ENCODE assay signal across 8 cellular contexts in the genomic region with DNA sequence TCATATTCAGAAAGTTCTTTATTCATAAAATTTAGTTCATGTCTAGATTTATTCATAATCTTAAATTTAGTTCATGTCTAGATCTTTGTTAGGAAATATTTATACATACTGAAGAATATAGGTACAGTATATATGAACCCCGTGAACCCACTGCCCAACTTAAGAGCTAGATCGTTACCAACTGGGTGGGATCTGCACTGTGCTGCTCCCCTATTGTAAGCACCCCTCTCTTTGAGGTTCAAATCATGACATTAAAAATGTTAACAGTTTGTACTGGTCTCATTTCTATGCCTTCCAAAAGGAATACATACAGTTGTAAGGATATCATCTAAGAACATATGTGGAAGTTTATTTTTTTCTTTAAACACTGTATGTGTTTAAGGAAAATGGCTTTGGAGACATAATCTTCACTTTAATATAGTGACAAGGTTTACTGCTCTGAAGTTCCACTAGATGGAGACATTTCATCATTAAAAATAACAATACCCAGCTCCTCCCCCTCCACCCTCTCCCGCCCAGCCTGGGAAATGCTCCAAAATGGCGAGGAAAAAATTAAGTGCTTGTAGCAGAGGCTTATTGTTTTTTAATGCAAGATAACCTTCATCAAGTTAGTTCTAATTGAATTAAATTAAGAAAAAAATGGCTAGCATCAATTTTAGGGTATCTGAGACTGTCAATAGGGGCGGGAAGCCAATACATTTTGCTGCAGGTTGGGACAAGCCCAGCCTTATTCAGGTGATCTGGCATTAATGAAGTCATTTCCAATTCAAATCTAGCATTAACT.
DNase-seq lines count a peak whose midpoint lies in the region; ATAC-seq and TF ChIP-seq lines count a peak whose summit lies in the region.

No MANE protein-coding gene starts in this region.

- H3K4me3 ChIP-seq in OCI-LY7 (ENCODE audit: low read depth, low read length, poor library complexity, severe bottlenecking), result no peak overlapping the region
- no peak overlapping the region for H3K4me3 ChIP-seq in neuronal stem cell (ENCODE audit: low read length in 2 of 2)
- H3K4me3 ChIP-seq in upper lobe of left lung, result peak overlapping the region in 1 of 4 donors; percentile 9

- H2BK120ac ChIP-seq in neuronal stem cell (ENCODE audit: low read depth, low read length), result no peak overlapping the region

- H3K9ac ChIP-seq in neuronal stem cell (ENCODE audit: low read depth, low read length, poor library complexity), result no peak overlapping the region

- no peaks in the 10 kb centered on the region for H3K79me2 ChIP-seq in OCI-LY7 (ENCODE audit: insufficient read depth, low read depth, low read length)

- H3K4me3 Mint-ChIP-seq in activated T-helper 1 cell treated with anti-CD3 and anti-CD28 coated beads, Interleukin-12 subunit alpha, Interleukin-12 subunit beta, Interleukin-2, Interleukin-4 antibody, amounts not matched to agents 30 ng/mL and 10 ng/mL and 1 ng/mL, durations not matched to agents 14 hours and 24 hours and 36 hours, result peak overlapping the region; percentile 45

- no TSS peak for BruUV-seq in OCI-LY7 (replicated peaks; lab: Mats Ljungman, UMichigan)

- no peak overlapping the region for H2BK5ac ChIP-seq in neuronal stem cell (ENCODE audit: low read length)

- H3K27me3 Mint-ChIP-seq in activated T-helper 1 cell treated with anti-CD3 and anti-CD28 coated beads, Interleukin-12 subunit alpha, Interleukin-12 subunit beta, Interleukin-2, Interleukin-4 antibody, amounts not matched to agents 30 ng/mL and 10 ng/mL and 1 ng/mL, durations not matched to agents 14 hours and 24 hours and 36 hours (ENCODE audit: insufficient read depth), result no peaks in the 10 kb centered on the region

- TF ChIP-seq EP300 in upper lobe of left lung (IDR thresholded peaks at IDR 0.05), result no peak

- H4K20me1 ChIP-seq in OCI-LY7 (ENCODE audit: insufficient read depth, low read length), result no peaks in the 10 kb centered on the region

- H3K4ac ChIP-seq in neuronal stem cell (ENCODE audit: low read length), result no peak overlapping the region

- no peak overlapping the region for H2BK15ac ChIP-seq in neuronal stem cell (ENCODE audit: low read length)

- no peak overlapping the region for H3K23ac ChIP-seq in neuronal stem cell (ENCODE audit: low read depth, low read length, poor library complexity)

- TF ChIP-seq CTCF in OCI-LY7 (conservative IDR thresholded peaks at IDR 0.05; ENCODE audit: low read length) (peak; percentile 95), upper lobe of left lung (IDR thresholded peaks at IDR 0.05) (peak; percentile 44 to 86 (median 80))

- H3K27ac ChIP-seq in OCI-LY7 (ENCODE audit: low read depth, low read length, poor library complexity, severe bottlenecking) (no peak overlapping the region), neuronal stem cell (replicated peaks; ENCODE audit: low read length) (no peak overlapping the region), upper lobe of left lung (peak overlapping the region in 2 of 4 donors; percentile 55 to 75)

- H3K27ac Mint-ChIP-seq in activated T-helper 1 cell treated with anti-CD3 and anti-CD28 coated beads, Interleukin-12 subunit alpha, Interleukin-12 subunit beta, Interleukin-2, Interleukin-4 antibody, amounts not matched to agents 30 ng/mL and 10 ng/mL and 1 ng/mL, durations not matched to agents 14 hours and 24 hours and 36 hours, result peak overlapping the region; percentile 44

- H2BK12ac ChIP-seq in neuronal stem cell (ENCODE audit: low read length), result no peak overlapping the region

- H3K36me3 ChIP-seq in OCI-LY7 (ENCODE audit: insufficient read depth, low read length) (no peaks in the 10 kb centered on the region), neuronal stem cell (replicated peaks in 1 of 2; ENCODE audit: control insufficient read depth in 2 of 2, insufficient read depth in 2 of 2, low read length in 2 of 2) (peaks cover 10 to 96% of the 10 kb centered on the region in 2 donors), upper lobe of left lung (peaks cover 0 to 42% (median 2%) of the 10 kb centered on the region in 4 donors)

- CTCF ChIA-PET in OCI-LY7 (lab: Charles Lee; ENCODE audit: unreplicated experiment), result interaction anchor here (1.0 kb wide), 1 partner anchor 39 kb away, joined by 3 read pairs; no protein-coding TSS in a partner anchor

- peak overlapping the region; percentile 17; the same call in 1 of the 2 replicates for H3K4me2 ChIP-seq in OCI-LY7 (ENCODE audit: low read length)
- H3K4me2 ChIP-seq in neuronal stem cell (ENCODE audit: insufficient read depth, low read length, poor library complexity, severe bottlenecking), result no peak overlapping the region

- POLR2A ChIA-PET in OCI-LY7 (lab: Charles Lee), result interaction anchor here (1.0 kb wide), 2 partner anchors 176 to 332 kb away, joined by 3 read pairs; no protein-coding TSS in a partner anchor

- H3K4me1 ChIP-seq in OCI-LY7 (ENCODE audit: insufficient read depth, low read length, poor library complexity, severe bottlenecking) (peaks cover 3% of the 10 kb centered on the region), neuronal stem cell (ENCODE audit: control insufficient read depth in 2 of 2, insufficient read depth in 1 of 2, low read depth in 1 of 2, low read length in 2 of 2) (peaks cover 7 to 13% of the 10 kb centered on the region in 2 donors), upper lobe of left lung (peaks cover 7 to 29% (median 27%) of the 10 kb centered on the region in 4 donors)

- H4K8ac ChIP-seq in neuronal stem cell (ENCODE audit: low read depth, low read length), result no peak overlapping the region

- H3K9me3 Mint-ChIP-seq in activated T-helper 1 cell treated with anti-CD3 and anti-CD28 coated beads, Interleukin-12 subunit alpha, Interleukin-12 subunit beta, Interleukin-2, Interleukin-4 antibody, amounts not matched to agents 30 ng/mL and 10 ng/mL and 1 ng/mL, durations not matched to agents 14 hours and 24 hours and 36 hours, result no peaks in the 10 kb centered on the region

- H2AK5ac ChIP-seq in neuronal stem cell (ENCODE audit: low read depth, low read length), result no peak overlapping the region

- no peak overlapping the region for H3K18ac ChIP-seq in neuronal stem cell (ENCODE audit: low read length)

- H3K79me1 ChIP-seq in neuronal stem cell (ENCODE audit: low read depth, low read length), result no peaks in the 10 kb centered on the region

- H3K14ac ChIP-seq in neuronal stem cell (ENCODE audit: low read length), result no peak overlapping the region

- peaks cover 66% of the 10 kb centered on the region for H3K36me3 Mint-ChIP-seq in activated T-helper 1 cell treated with anti-CD3 and anti-CD28 coated beads, Interleukin-12 subunit alpha, Interleukin-12 subunit beta, Interleukin-2, Interleukin-4 antibody, amounts not matched to agents 30 ng/mL and 10 ng/mL and 1 ng/mL, durations not matched to agents 14 hours and 24 hours and 36 hours (ENCODE audit: low read depth)

- WGBS in neuronal stem cell (ENCODE audit: extremely low coverage in 2 of 2, insufficient read length in 2 of 2, insufficient replicate concordance in 1 of 2), 2 donors, result no CpG with 5 or more reads among the region's 5 CpGs
- 25 to 33% methylated on average over 5 of the region's 5 CpGs for WGBS in upper lobe of left lung, 2 donors

- TF ChIP-seq POLR2A in upper lobe of left lung (IDR thresholded peaks at IDR 0.05), result no peak

- H2AFZ ChIP-seq in OCI-LY7 (ENCODE audit: low read length) (peak overlapping the region; percentile 42; the same call in 1 of the 2 replicates), neuronal stem cell (ENCODE audit: low read length) (no peak overlapping the region)

- H3K9me3 ChIP-seq in OCI-LY7 (ENCODE audit: low read length) (no peaks in the 10 kb centered on the region), neuronal stem cell (replicated peaks in 1 of 2; ENCODE audit: control insufficient read depth in 2 of 2, insufficient read depth in 1 of 2, low read depth in 1 of 2, low read length in 2 of 2) (no peaks in the 10 kb centered on the region), upper lobe of left lung (no peaks in the 10 kb centered on the region)

- peaks cover 66% of the 10 kb centered on the region for H3K4me1 Mint-ChIP-seq in activated T-helper 1 cell treated with anti-CD3 and anti-CD28 coated beads, Interleukin-12 subunit alpha, Interleukin-12 subunit beta, Interleukin-2, Interleukin-4 antibody, amounts not matched to agents 30 ng/mL and 10 ng/mL and 1 ng/mL, durations not matched to agents 14 hours and 24 hours and 36 hours (ENCODE audit: low read depth)

- no peaks in the 10 kb centered on the region for H3K27me3 ChIP-seq in neuronal stem cell (ENCODE audit: control insufficient read depth in 3 of 3, insufficient read depth in 3 of 3, low read depth in 1 of 3, low read length in 3 of 3)
- H3K27me3 ChIP-seq in upper lobe of left lung, result no peaks in the 10 kb centered on the region

- no peaks in the 10 kb centered on the region for H3K9me2 ChIP-seq in OCI-LY7 (ENCODE audit: insufficient read depth, low read length)

- ATAC-seq in GM21447 (IDR thresholded peaks at IDR 0.05; ENCODE audit: unreplicated experiment) (peak; percentile 93), upper lobe of left lung (ENCODE audit: low FRiP score in 2 of 2) (peak; percentile 80 to 89)

- no peak overlapping the region for H4K91ac ChIP-seq in neuronal stem cell (ENCODE audit: low read depth, low read length, poor library complexity)

- intact Hi-C loops in OCI-LY7 (cut with micrococcal nuclease; ENCODE audit: unreplicated experiment), result loop anchor here (1.0 to 2.0 kb wide), 3 partner anchors 163 to 333 kb away; partner anchors contain the start of gene FYN
- intact Hi-C loops in activated T-helper 1 cell treated with anti-CD3 and anti-CD28 coated beads, Interleukin-12 subunit alpha, Interleukin-12 subunit beta, Interleukin-2, Interleukin-4 antibody, amounts not matched to agents 30 ng/mL and 10 ng/mL and 1 ng/mL, durations not matched to agents 14 hours and 24 hours and 36 hours (cut with micrococcal nuclease), result loop anchor here (1.0 to 5.0 kb wide), 10 partner anchors 41 to 453 kb away; partner anchors contain the start of gene FYN

- DNase-seq in DMS53 (lab: John Stamatoyannopoulos, UW) (peak; percentile 74), HuH-7 (ENCODE audit: low spot score) (peak; percentile 76), OCI-LY7 (ENCODE audit: low spot score) (peak; percentile 74), fibroblast of peridontal ligament (ENCODE audit: extremely low read depth) (peak; percentile 89), neuronal stem cell (ENCODE audit: low spot score) (peak; percentile 48), upper lobe of left lung (peak in 1 of 2 donors; percentile 37)
- DNase-seq in activated T-helper 1 cell treated with anti-CD3 and anti-CD28 coated beads, Interleukin-12 subunit alpha, Interleukin-12 subunit beta, Interleukin-2, Interleukin-4 antibody, amounts not matched to agents 30 ng/mL and 10 ng/mL and 1 ng/mL, durations not matched to agents 14 hours and 24 hours and 36 hours (ENCODE audit: low spot score), result peak; percentile 41
